In genomic region chr14:68977741-68978549, GRCh38 we compare ENCODE assay signal across 8 cellular contexts. TPM values are rescaled to one million over a fixed set of nuclear protein-coding genes. Genes with fewer than 3 reads are reported as not detected.
A peak's percentile ranks its signal among the peaks of the same experiment; 100 is the strongest.
DNase-seq lines count a peak whose midpoint lies in the region; ATAC-seq, FAIRE-seq and TF ChIP-seq lines count a peak whose summit lies in the region.

No MANE protein-coding gene starts in this region.

- no TSS peak for BruUV-seq in GM12878 (replicated peaks; lab: Mats Ljungman, UMichigan)

- peak overlapping the region; percentile 88 for H3K4me2 ChIP-seq in GM12878 (ENCODE audit: control insufficient read depth, insufficient read depth)

- no peaks in the 10 kb centered on the region; the same call in 1 of the 2 replicates for H3K27me3 ChIP-seq in HUES6 (ENCODE audit: control insufficient read depth, insufficient read depth, low read length)
- H3K27me3 ChIP-seq in GM12878 (replicated peaks in 1 of 2; ENCODE audit: control insufficient read depth in 2 of 2, insufficient read depth in 2 of 2, low read length in 1 of 2) = peaks cover 3 to 11% of the 10 kb centered on the region in 2 experiments; a peak in 3 of 4 replicates
- no peaks in the 10 kb centered on the region for H3K27me3 ChIP-seq in iPS-18a (ENCODE audit: control insufficient read depth, insufficient read depth, low read length)
- no peaks in the 10 kb centered on the region for H3K27me3 ChIP-seq in small intestine (ENCODE audit: control insufficient read depth in 2 of 2, insufficient read depth in 2 of 2, low read length in 2 of 2)

- TF ChIP-seq CTCF in GM12878 (IDR thresholded peaks at IDR 0.05 in 2 of 3, conservative IDR thresholded peaks at IDR 0.05 in 1 of 3; ENCODE audit: control insufficient read depth in 2 of 3, extremely low read depth in 1 of 3, insufficient read depth in 1 of 3, low read depth in 3 of 3, low read length in 3 of 3) = peak in 1 of 3 experiments; percentile 21; a peak in 2 of 6 replicates

- in situ Hi-C loops in GM12878 (cut with MboI) = no loop called here

- 2% methylated on average over 40 of the region's 57 CpGs for WGBS in GM12878 (ENCODE audit: insufficient coverage, insufficient replicate concordance, low lambda C conversion rate, missing lambda C conversion rate)
- 0 to 1% (median 1%) methylated on average over 52 to 57 of the region's 57 CpGs for WGBS in small intestine, 3 donors

- TF ChIP-seq POLR2A in GM12878 (IDR thresholded peaks at IDR 0.05; ENCODE audit: low read depth, low read length) = 0 out of 2 replicates have a peak, but pooled peaks have one; percentile 23

- TF ChIP-seq RAD21 in GM12878 (IDR thresholded peaks at IDR 0.05; ENCODE audit: insufficient read depth, low read depth, low read length) = no peak

- POLR2A ChIA-PET in GM12878 (lab: Charles Lee) = no interaction called here

- peak overlapping the region; percentile 86 for H3K4me3 ChIP-seq in HUES6 (ENCODE audit: low read depth, low read length)
- H3K4me3 ChIP-seq in GM12878 = peak overlapping the region; percentile 80
- peak overlapping the region; percentile 92 for H3K4me3 ChIP-seq in iPS-18a (ENCODE audit: low read length)
- H3K4me3 ChIP-seq in small intestine (ENCODE audit: low read depth in 1 of 2, low read length in 2 of 2) = peak overlapping the region; percentile 72 to 91

- TF ChIP-seq EP300 in GM12878 (IDR thresholded peaks at IDR 0.05; ENCODE audit: borderline replicate concordance in 1 of 2, control insufficient read depth in 1 of 2, low read depth in 2 of 2, low read length in 2 of 2) = no peak

- peak overlapping the region; percentile 46 for H2AFZ ChIP-seq in GM12878 (ENCODE audit: control insufficient read depth, low read depth, low read length)

- H3K9me3 ChIP-seq in HUES6 (ENCODE audit: control insufficient read depth, insufficient read depth, low read depth, low read length) (peaks cover 4% of the 10 kb centered on the region; the same call in 1 of the 2 replicates), GM12878 (replicated peaks; ENCODE audit: control insufficient read depth, insufficient read depth, low read length) (peaks cover 9% of the 10 kb centered on the region; the same call in 2 of the 3 replicates), iPS-18a (ENCODE audit: control insufficient read depth, low read depth, low read length) (no peaks in the 10 kb centered on the region), small intestine (ENCODE audit: control insufficient read depth, low read depth) (no peaks in the 10 kb centered on the region)

- CTCF ChIA-PET in GM12878 (lab: Yijun Ruan, JAX) = interaction anchor here (1.1 to 1.7 kb wide), 3 partner anchors 64 to 130 kb away, joined by 3 to 7 read pairs (median 6); no protein-coding TSS in a partner anchor

- peak overlapping the region; percentile 99 for H3K9ac ChIP-seq in HUES6 (ENCODE audit: low read length)
- H3K9ac ChIP-seq in GM12878 (ENCODE audit: control insufficient read depth, insufficient read depth, low read length) = peak overlapping the region; percentile 55; the same call in 1 of the 2 replicates
- peak overlapping the region; percentile 83 for H3K9ac ChIP-seq in iPS-18a (ENCODE audit: low read length)

- peak; percentile 69 for ATAC-seq in GM12878
- no peak for ATAC-seq in GM21367 (IDR thresholded peaks at IDR 0.05; ENCODE audit: unreplicated experiment)
- ATAC-seq in GM19467 (IDR thresholded peaks at IDR 0.05; ENCODE audit: unreplicated experiment) = no peak

- SMC1A ChIA-PET in GM12878 (lab: Charles Lee; ENCODE audit: uncharacterized antibody, unreplicated experiment) = no interaction called here

- no peak for FAIRE-seq in GM12878 (lab: Jason Lieb, UNC)
- no peak for FAIRE-seq in small intestine (lab: Jason Lieb, UNC)

- DNase-seq in ELF-1 (ENCODE audit: low read depth, low spot score) (peak; percentile 75), T-helper 1 cell (peak in 4 of 5 donors; percentile 21 to 78 (median 26)), GM12878 (ENCODE audit: low read depth, low spot score) (no peak), small intestine (no peak)

- H3K79me2 ChIP-seq in GM12878 (ENCODE audit: control insufficient read depth, insufficient read depth, low read length) = no peaks in the 10 kb centered on the region; the same call in none of the 2 replicates

- intact Hi-C loops in GM12878 (cut with micrococcal nuclease; ENCODE audit: unreplicated experiment) = no loop called here

- H3K4me1 ChIP-seq in HUES6 (ENCODE audit: control insufficient read depth, insufficient read depth, low read length) = peaks cover 34% of the 10 kb centered on the region
- H3K4me1 ChIP-seq in GM12878 (ENCODE audit: control insufficient read depth, insufficient read depth, low read length) = no peaks in the 10 kb centered on the region; the same call in 1 of the 2 replicates
- peaks cover 18% of the 10 kb centered on the region for H3K4me1 ChIP-seq in iPS-18a (ENCODE audit: control insufficient read depth, low read depth, low read length)
- H3K4me1 ChIP-seq in small intestine (ENCODE audit: control insufficient read depth in 2 of 2, insufficient read depth in 1 of 2, low read depth in 1 of 2, low read length in 1 of 2) = peaks cover 0 to 8% of the 10 kb centered on the region in 2 donors

- H3K27ac ChIP-seq in HUES6 (ENCODE audit: low read depth, low read length) (peak overlapping the region; percentile 98), GM12878 (ENCODE audit: control insufficient read depth, insufficient read depth) (no peak overlapping the region), iPS-18a (ENCODE audit: low read length) (peak overlapping the region; percentile 72), small intestine (ENCODE audit: low read depth in 1 of 2, low read length in 1 of 2) (peak overlapping the region; percentile 70 to 86)

- RAD21 ChIA-PET in GM12878 (lab: Charles Lee; ENCODE audit: unreplicated experiment) = interaction anchor here (0.5 to 2.0 kb wide), 4 partner anchors 67 to 1096 kb away, joined by 3 to 6 read pairs (median 3); no protein-coding TSS in a partner anchor

- H3K36me3 ChIP-seq in HUES6 (ENCODE audit: control insufficient read depth, insufficient read depth, low read length) = peaks cover 37% of the 10 kb centered on the region
- H3K36me3 ChIP-seq in GM12878 (ENCODE audit: control insufficient read depth in 2 of 2, insufficient read depth in 2 of 2, low read length in 1 of 2) = no peaks in the 10 kb centered on the region
- peaks cover 6% of the 10 kb centered on the region for H3K36me3 ChIP-seq in iPS-18a (ENCODE audit: control insufficient read depth, low read depth, low read length)
- no peaks in the 10 kb centered on the region for H3K36me3 ChIP-seq in small intestine (ENCODE audit: control insufficient read depth in 2 of 2, insufficient read depth in 2 of 2, low read length in 2 of 2)

- no peaks in the 10 kb centered on the region for H4K20me1 ChIP-seq in GM12878 (ENCODE audit: control insufficient read depth, insufficient read depth)

TF ChIP-seq in GM12878, 131 proteins besides CTCF, POLR2A, EP300 and RAD21 (continues in another document):
- TF ChIP-seq ELK1 (IDR thresholded peaks at IDR 0.05; ENCODE audit: low read depth, low read length) (no peak), BHLHE40 (IDR thresholded peaks at IDR 0.05; ENCODE audit: borderline replicate concordance in 1 of 2, low read depth in 2 of 2, low read length in 1 of 2) (peak in 1 of 2 experiments; percentile 39; a peak in 1 of 4 replicates), SMAD1 (IDR thresholded peaks at IDR 0.05; ENCODE audit: low read depth, partially characterized antibody) (no peak), SPI1 (IDR thresholded peaks at IDR 0.05; ENCODE audit: borderline replicate concordance, insufficient read depth, low read depth, low read length) (no peak), PAX5 (IDR thresholded peaks at IDR 0.05; ENCODE audit: borderline replicate concordance, low read depth, low read length) (peak; percentile 33; the same call in 1 of the 2 replicates)

RNA-seq across cellular contexts. Expression of gene ACTN1, which starts 1.2 kb away (rescaled TPM):
- 9.5 and 9.9 TPM in 2 replicates for total RNA-seq in GM12878 (2013; cell fraction: nucleolus; rRNA removed)
- 2.2 and 3.3 TPM in 2 replicates for total RNA-seq in GM12878 (2014; rRNA removed)
- 1.2 and 1.9 TPM in 2 replicates for total RNA-seq in GM12878 (2014; rRNA removed; fragmentation: Illumina TruSeq; extraction: Trizol)
- total RNA-seq in GM12878 (2021) = 3.8 and 5.7 TPM in 2 replicates
- polyA plus RNA-seq in GM12878 (2011; ENCODE audit: low read depth) = 0.75 TPM
- 18.5 and 39.4 TPM in 2 replicates for polyA plus RNA-seq in GM12878 (2011; rRNA removed)
- polyA plus RNA-seq in GM12878 (2011; cell fraction: cytosol; rRNA removed) = 38.6 and 49.2 TPM in 2 replicates
- polyA plus RNA-seq in GM12878 (2011; cell fraction: nucleus; rRNA removed) = 44.2 and 85.1 TPM in 2 replicates
- 2.0 and 3.2 TPM in 2 replicates for polyA plus RNA-seq in GM12878 (2012)
- polyA plus RNA-seq in GM12878 (2014; fragmentation: Illumina TruSeq; extraction: Trizol) = 2.4 and 5.0 TPM in 2 replicates
- under 1 TPM; 0.14 to 0.51 TPM for polyA plus RNA-seq in GM12878 (2014; fragmentation: Nextera tagmentation; extraction: Ambion mirVana)
- 2.8 and 3.1 TPM in 2 replicates for polyA plus RNA-seq in GM12878 (2014; rRNA removed)
- 1 to 10 TPM; 3.0 to 3.1 TPM for polyA plus RNA-seq in GM12878 (2016; fragmentation: Nextera tagmentation; extraction: Ambion mirVana)
- polyA minus RNA-seq in GM12878 (2011; rRNA and poly(A)+ RNA removed) = 44.8 and 47.7 TPM in 2 replicates
- polyA minus RNA-seq in GM12878 (2011; cell fraction: cytosol; rRNA and poly(A)+ RNA removed) = 39.7 and 40.4 TPM in 2 replicates
- 21.0 and 44.7 TPM in 2 replicates for polyA minus RNA-seq in GM12878 (2011; cell fraction: nucleus; rRNA and poly(A)+ RNA removed)
- 10 to 100 TPM in 2 of 3 donors, 1 to 10 TPM in 1; 6.7 to 55.9 (median 10.3) TPM for polyA plus RNA-seq in small intestine

Comparison
In these comparisons a context has a peak if more than half of its experiments do, and no peak if none do; other contexts are left out.
1. DNase-seq: peak in ELF-1 (single experiment) and T-helper 1 cell (4 of 5); none in GM12878 (single experiment) and small intestine (single experiment).
2. Peak in every context shown above with its lines, with median percentiles within 50 percentile points of each other: H3K4me3 ChIP-seq and H3K9ac ChIP-seq.